ENCODE assay signal across 13 cellular contexts in genomic region chr11:108278546-108278945, GRCh38. TPM values are rescaled to one million over a fixed set of nuclear protein-coding genes. Genes with fewer than 3 reads are reported as not detected.
A peak's percentile ranks its signal among the peaks of the same experiment; 100 is the strongest.
DNase-seq lines count a peak whose midpoint lies in the region; ATAC-seq, FAIRE-seq and TF ChIP-seq lines count a peak whose summit lies in the region.
"Had no signal": no experiment of that assay in that cellular context is flagged by ENCODE, and none has a peak within 500 bp of the region (broad histone marks: within the 10 kb centered on the region; RNA-seq: fewer than 3 reads in every experiment).

No MANE protein-coding gene starts in this region.

- no peak for ATAC-seq in natural killer cell treated with Interleukin-12 subunit alpha and Interleukin-12 subunit beta and Interleukin-15 and Interleukin-18, amount 100 ng/mL, for 72 hours
- ATAC-seq in lower lobe of right lung, result no peak

- no peaks in the 10 kb centered on the region for H3K27me3 Mint-ChIP-seq in natural killer cell treated with Interleukin-12 subunit alpha and Interleukin-12 subunit beta and Interleukin-15 and Interleukin-18, amount 100 ng/mL, for 72 hours

- H3K27ac ChIP-seq in fibroblast of lung (ENCODE audit: insufficient read depth, low read length), result no peak overlapping the region
- H3K27ac ChIP-seq in lower lobe of right lung, result no peak overlapping the region

- no peaks in the 10 kb centered on the region for H3K27me3 ChIP-seq in fibroblast of lung (ENCODE audit: control insufficient read depth, insufficient read depth, low read length)
- H3K27me3 ChIP-seq in lower lobe of right lung (ENCODE audit: low read depth), result no peaks in the 10 kb centered on the region

- H3K79me2 ChIP-seq in fibroblast of lung (ENCODE audit: control insufficient read depth, insufficient read depth, low read length), result no peaks in the 10 kb centered on the region

- peaks cover 29 to 39% of the 10 kb centered on the region in 2 donors for H3K4me1 Mint-ChIP-seq in natural killer cell treated with Interleukin-12 subunit alpha and Interleukin-12 subunit beta and Interleukin-15 and Interleukin-18, amount 100 ng/mL, for 72 hours (ENCODE audit: low read depth in 2 of 2)

- H3K9me3 Mint-ChIP-seq in natural killer cell treated with Interleukin-12 subunit alpha and Interleukin-12 subunit beta and Interleukin-15 and Interleukin-18, amount 100 ng/mL, for 72 hours, result peaks cover 12% of the 10 kb centered on the region

- no peak overlapping the region for H3K4me3 ChIP-seq in fibroblast of lung (replicated peaks in 1 of 4; ENCODE audit: control extremely low read depth in 1 of 4, insufficient read depth in 1 of 4, low read depth in 3 of 4, low read length in 4 of 4)
- no peak overlapping the region for H3K4me3 ChIP-seq in lower lobe of right lung

- FAIRE-seq in urothelium cell line (lab: Jason Lieb, UNC), result no peak
- FAIRE-seq: endometrium had no signal

- H4K20me1 ChIP-seq in fibroblast of lung (ENCODE audit: control insufficient read depth, extremely low read depth, insufficient read depth, low read length), result no peaks in the 10 kb centered on the region

- H2AFZ ChIP-seq in fibroblast of lung (ENCODE audit: low read length), result no peak overlapping the region

- H3K36me3 ChIP-seq in fibroblast of lung (ENCODE audit: control insufficient read depth, insufficient read depth, low read length), result peaks cover 2% of the 10 kb centered on the region
- H3K36me3 ChIP-seq in lower lobe of right lung, result peaks cover 79% of the 10 kb centered on the region

- TF ChIP-seq CTCF in fibroblast of lung (conservative IDR thresholded peaks at IDR 0.05 in 1 of 2, IDR thresholded peaks at IDR 0.05 in 1 of 2; ENCODE audit: low read depth in 1 of 2, low read length in 2 of 2) (no peak), lower lobe of right lung (IDR thresholded peaks at IDR 0.05) (no peak)

- no peak overlapping the region for H3K4me3 Mint-ChIP-seq in natural killer cell treated with Interleukin-12 subunit alpha and Interleukin-12 subunit beta and Interleukin-15 and Interleukin-18, amount 100 ng/mL, for 72 hours

- no peaks in the 10 kb centered on the region for H3K4me1 ChIP-seq in fibroblast of lung (ENCODE audit: control insufficient read depth, extremely low read depth, insufficient read depth, low read length)
- H3K4me1 ChIP-seq in lower lobe of right lung, result no peaks in the 10 kb centered on the region
- H3K4me1 ChIP-seq: Caco-2 had no signal

- no peak overlapping the region for H3K4me2 ChIP-seq in fibroblast of lung (ENCODE audit: extremely low read depth, insufficient read depth, low read length)

- intact Hi-C loops in lower lobe of right lung (cut with DNase I), result no loop called here

- H3K9me3 ChIP-seq in fibroblast of lung (ENCODE audit: control insufficient read depth, insufficient read depth, low read depth, low read length) (no peaks in the 10 kb centered on the region), lower lobe of right lung (no peaks in the 10 kb centered on the region)
- H3K9me3 ChIP-seq: Caco-2 had no signal

- peaks cover 35% of the 10 kb centered on the region for H3K36me3 Mint-ChIP-seq in natural killer cell treated with Interleukin-12 subunit alpha and Interleukin-12 subunit beta and Interleukin-15 and Interleukin-18, amount 100 ng/mL, for 72 hours

- no peak overlapping the region for H3K9ac ChIP-seq in fibroblast of lung (ENCODE audit: insufficient read depth, low read length)

- DNase-seq in DMS 273 treated with DMSO at 0.1 percent for 48 hours (lab: John Stamatoyannopoulos, UW) (peak; percentile 91), NCI-H2171 (lab: John Stamatoyannopoulos, UW) (peak; percentile 96), fibroblast of lung (ENCODE audit: low read depth in 2 of 2) (peak; percentile 8 to 13), urothelium cell line (ENCODE audit: low spot score) (no peak), lower lobe of right lung (no peak), germinal center (ENCODE audit: low spot score) (no peak), RPMI8226 (no peak)
- no peak for DNase-seq in natural killer cell treated with Interleukin-12 subunit alpha and Interleukin-12 subunit beta and Interleukin-15 and Interleukin-18, amount 100 ng/mL, for 72 hours (ENCODE audit: low spot score)
- DNase-seq: activated naive CD4-positive, alpha-beta T cell; Caco-2; NK-92 treated with Interleukin-12 subunit alpha and Interleukin-12 subunit beta, amount 100 ng/mL, for 24 hours; stimulated activated CD4-positive, alpha-beta T cell treated with anti-CD3 and anti-CD28 coated beads, Interleukin-2, amount 100 ng/mL, for 24 hours had no signal

- H3K27ac Mint-ChIP-seq in natural killer cell treated with Interleukin-12 subunit alpha and Interleukin-12 subunit beta and Interleukin-15 and Interleukin-18, amount 100 ng/mL, for 72 hours, result peak overlapping the region; percentile 35 to 82

RNA-seq across cellular contexts. Expression of gene ATM, which starts 55.7 kb away (rescaled TPM):
- 123 and 147 TPM in 2 replicates for total RNA-seq in fibroblast of lung
- polyA plus RNA-seq in fibroblast of lung, result 33.8 and 37.5 TPM in 2 replicates
- 17.5 and 21.0 TPM in 2 replicates for polyA plus RNA-seq in fibroblast of lung (2012)
- 17.2 and 19.2 TPM in 2 replicates for polyA minus RNA-seq in fibroblast of lung (ENCODE audit: low replicate concordance)
- 100 to 1,000 TPM in 1 of 2 donors, 10 to 100 TPM in 1; 86.4 to 107 TPM for total RNA-seq in natural killer cell treated with Interleukin-12 subunit alpha and Interleukin-12 subunit beta and Interleukin-15 and Interleukin-18, amount 100 ng/mL, for 72 hours
- 91.3 TPM for total RNA-seq in lower lobe of right lung

RNA-seq across cellular contexts. Expression of gene NPAT, which starts 56.1 kb away (rescaled TPM):
- total RNA-seq in fibroblast of lung (11.0 and 12.7 TPM in 2 replicates), lower lobe of right lung (16.7 TPM)
- 10.2 and 10.9 TPM in 2 replicates for polyA plus RNA-seq in fibroblast of lung
- 4.5 and 5.1 TPM in 2 replicates for polyA plus RNA-seq in fibroblast of lung (2012)
- polyA minus RNA-seq in fibroblast of lung (ENCODE audit: low replicate concordance), result 1.4 and 4.6 TPM in 2 replicates
- 10 to 100 TPM; 31.1 to 35.8 TPM for total RNA-seq in natural killer cell treated with Interleukin-12 subunit alpha and Interleukin-12 subunit beta and Interleukin-15 and Interleukin-18, amount 100 ng/mL, for 72 hours

Comparison
In these comparisons a context has a peak if more than half of its experiments do, and no peak if none do; other contexts are left out.
1. DNase-seq: peak in DMS 273 treated with DMSO at 0.1 percent for 48 hours (single experiment), NCI-H2171 (single experiment) and fibroblast of lung (2 of 2); none in natural killer cell treated with Interleukin-12 subunit alpha and Interleukin-12 subunit beta and Interleukin-15 and Interleukin-18, amount 100 ng/mL, for 72 hours (single experiment), urothelium cell line (single experiment), lower lobe of right lung (single experiment), germinal center (single experiment) and RPMI8226 (single experiment).